Comparison of ENCODE assay signal across 1 cellular context in the genomic region with DNA sequence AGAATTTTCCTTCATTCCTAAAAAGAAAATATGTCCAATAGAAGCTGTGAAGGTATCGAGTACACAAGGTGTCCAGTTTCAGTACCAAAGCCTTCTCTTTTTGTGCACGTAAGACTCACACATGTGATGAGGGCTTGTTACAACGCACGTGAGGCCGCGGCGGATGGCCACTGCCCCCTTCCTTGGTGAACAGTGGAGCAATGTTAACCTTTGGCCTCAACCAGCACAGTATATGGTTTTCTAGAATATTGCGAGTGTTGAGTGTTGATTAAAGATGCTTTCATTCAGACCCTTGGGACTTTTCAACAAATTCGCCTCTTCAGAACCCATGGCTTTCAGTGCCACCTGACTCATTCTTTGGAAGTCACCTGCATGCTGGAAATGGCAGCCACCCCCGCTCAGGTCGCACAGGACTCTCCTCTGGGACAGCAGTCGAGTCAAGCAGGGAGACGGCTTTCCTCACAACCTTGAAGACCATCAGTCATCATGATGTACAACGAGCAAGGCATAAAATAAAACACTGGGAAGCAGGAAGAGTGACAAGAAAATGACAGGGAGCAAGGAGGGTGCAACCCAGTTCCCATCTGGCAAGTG.
TF ChIP-seq lines count a peak whose summit lies in the region.

No MANE protein-coding gene starts in this region.

TF ChIP-seq in K562, 482 proteins besides CTCF, POLR2A, EP300 and RAD21 (continued from another document):
- no peak for TF ChIP-seq NR2C1 (IDR thresholded peaks at IDR 0.05)
- 0 out of 2 replicates have a peak, but pooled peaks have one; percentile 17 for TF ChIP-seq NR2C1 (tag; IDR thresholded peaks at IDR 0.05)
